ENCODE assay signal across 29 cellular contexts in genomic region chr6:168647271-168647670, GRCh38.
"Had no signal": no experiment of that assay in that cellular context is flagged by ENCODE, and none has a peak within 500 bp of the region (broad histone marks: within the 10 kb centered on the region; RNA-seq: fewer than 3 reads in every experiment).

No MANE protein-coding gene starts in this region.

- H3K9me3 Mint-ChIP-seq: activated CD4-positive, alpha-beta memory T cell treated with anti-CD3 and anti-CD28 coated beads, Interleukin-2, amount 10 ng/mL, durations not matched to agents 7 days and 5 days; activated CD4-positive, alpha-beta T cell treated with anti-CD3 and anti-CD28 coated beads, Interleukin-2, amount 10 ng/mL, durations not matched to agents 7 days and 5 days; activated naive CD4-positive, alpha-beta T cell treated with anti-CD3 and anti-CD28 coated beads, Interleukin-2, amount 10 ng/mL, durations not matched to agents 7 days and 5 days; activated naive CD4-positive, alpha-beta T cell treated with anti-CD3 and anti-CD28 coated beads, Interleukin-2, amount 50 U/mL, for 72 hours; activated naive CD8-positive, alpha-beta T cell treated with anti-CD3 and anti-CD28 coated beads, Interleukin-2, amount 10 ng/mL, durations not matched to agents 7 days and 5 days; activated T-cell treated with anti-CD3 and anti-CD28 coated beads, Interleukin-2, amount 50 U/mL, for 24 hours; activated T-cell treated with anti-CD3 and anti-CD28 coated beads, Interleukin-2, amount 50 U/mL, for 72 hours; WTC11 had no signal

- H3K27ac ChIP-seq: ascending aorta, breast epithelium, cardiac muscle cell, colonic mucosa, epithelial cell of prostate, esophagus squamous epithelium had no signal

- H3K27me3 ChIP-seq: ascending aorta, breast epithelium, cardiac muscle cell, colonic mucosa, gastroesophageal sphincter had no signal

- H3K4me3 Mint-ChIP-seq: activated CD4-positive, alpha-beta memory T cell treated with anti-CD3 and anti-CD28 coated beads, Interleukin-2, amount 10 ng/mL, durations not matched to agents 7 days and 5 days; activated CD4-positive, alpha-beta T cell treated with anti-CD3 and anti-CD28 coated beads, Interleukin-2, amount 10 ng/mL, durations not matched to agents 7 days and 5 days; activated naive CD4-positive, alpha-beta T cell treated with anti-CD3 and anti-CD28 coated beads, Interleukin-2, amount 10 ng/mL, durations not matched to agents 7 days and 5 days; activated naive CD8-positive, alpha-beta T cell treated with anti-CD3 and anti-CD28 coated beads, Interleukin-2, amount 10 ng/mL, durations not matched to agents 7 days and 5 days; activated T-cell treated with anti-CD3 and anti-CD28 coated beads, Interleukin-2, amount 50 U/mL, for 24 hours; activated T-cell treated with anti-CD3 and anti-CD28 coated beads, Interleukin-2, amount 50 U/mL, for 72 hours; brain; WTC11 had no signal

- H3K9me3 ChIP-seq: ascending aorta, breast epithelium, colonic mucosa, esophagus squamous epithelium, gastroesophageal sphincter, heart right ventricle had no signal

- H3K27ac Mint-ChIP-seq: activated CD4-positive, alpha-beta memory T cell treated with anti-CD3 and anti-CD28 coated beads, Interleukin-2, amount 10 ng/mL, durations not matched to agents 7 days and 5 days; activated CD4-positive, alpha-beta T cell treated with anti-CD3 and anti-CD28 coated beads, Interleukin-2, amount 10 ng/mL, durations not matched to agents 7 days and 5 days; activated naive CD4-positive, alpha-beta T cell treated with anti-CD3 and anti-CD28 coated beads, Interleukin-2, amount 10 ng/mL, durations not matched to agents 7 days and 5 days; activated naive CD4-positive, alpha-beta T cell treated with anti-CD3 and anti-CD28 coated beads, Interleukin-2, amount 50 U/mL, for 72 hours; activated naive CD8-positive, alpha-beta T cell treated with anti-CD3 and anti-CD28 coated beads, Interleukin-2, amount 10 ng/mL, durations not matched to agents 7 days and 5 days; activated T-cell treated with anti-CD3 and anti-CD28 coated beads, Interleukin-2, amount 50 U/mL, for 24 hours; activated T-cell treated with anti-CD3 and anti-CD28 coated beads, Interleukin-2, amount 50 U/mL, for 72 hours; WTC11 had no signal

- H3K4me3 ChIP-seq: ascending aorta, breast epithelium, cardiac muscle cell, colonic mucosa, esophagus squamous epithelium, gastroesophageal sphincter, heart right ventricle had no signal

- ATAC-seq: activated naive CD4-positive, alpha-beta T cell treated with anti-CD3 and anti-CD28 coated beads, Interleukin-2, amount 50 U/mL, for 72 hours; activated T-cell treated with anti-CD3 and anti-CD28 coated beads, Interleukin-2, amount 50 U/mL, for 72 hours; gastroesophageal sphincter; WTC11 had no signal

- H3K4me1 ChIP-seq: colonic mucosa had no signal

- H3K27me3 Mint-ChIP-seq: activated CD4-positive, alpha-beta memory T cell treated with anti-CD3 and anti-CD28 coated beads, Interleukin-2, amount 10 ng/mL, durations not matched to agents 7 days and 5 days; activated CD4-positive, alpha-beta T cell treated with anti-CD3 and anti-CD28 coated beads, Interleukin-2, amount 10 ng/mL, durations not matched to agents 7 days and 5 days; activated naive CD8-positive, alpha-beta T cell treated with anti-CD3 and anti-CD28 coated beads, Interleukin-2, amount 10 ng/mL, durations not matched to agents 7 days and 5 days had no signal

- H3K36me3 ChIP-seq: breast epithelium, cardiac muscle cell, colonic mucosa, esophagus squamous epithelium had no signal

- DNase-seq: activated CD4-positive, alpha-beta memory T cell treated with anti-CD3 and anti-CD28 coated beads, Interleukin-2, amount 10 ng/mL, durations not matched to agents 7 days and 5 days; activated CD4-positive, alpha-beta T cell treated with anti-CD3 and anti-CD28 coated beads for 1 hour; activated CD4-positive, alpha-beta T cell treated with anti-CD3 and anti-CD28 coated beads for 4 hours; activated CD4-positive, alpha-beta T cell treated with anti-CD3 and anti-CD28 coated beads, Interleukin-2, amount 10 ng/mL, durations not matched to agents 7 days and 5 days; activated CD4-positive, alpha-beta T cell treated with anti-CD3 and anti-CD28 coated beads, Interleukin-2, amount 50 U/mL, for 4 hours; activated CD8-positive, alpha-beta memory T cell treated with anti-CD3 and anti-CD28 coated beads, Interleukin-2, amount 50 U/mL, for 48 hours; activated gamma-delta T cell; activated naive CD4-positive, alpha-beta T cell; activated naive CD4-positive, alpha-beta T cell treated with anti-CD3 and anti-CD28 coated beads, Interleukin-2, amount 10 ng/mL, durations not matched to agents 7 days and 5 days; activated naive CD8-positive, alpha-beta T cell treated with anti-CD3 and anti-CD28 coated beads, Interleukin-2, amount 10 ng/mL, durations not matched to agents 7 days and 5 days; activated T-cell treated with anti-CD3 and anti-CD28 coated beads for 4 hours; activated T-cell treated with anti-CD3 and anti-CD28 coated beads, Interleukin-2, amount 50 U/mL, for 24 hours; activated T-cell treated with anti-CD3 and anti-CD28 coated beads, Interleukin-2, amount 50 U/mL, for 72 hours; central memory CD4-positive, alpha-beta T cell; cerebellar nuclear complex; colonic mucosa; effector CD8-positive, alpha-beta T cell; esophagus squamous epithelium; foreskin melanocyte; heart right ventricle; T-helper 2 cell had no signal

- H3K36me3 Mint-ChIP-seq: activated naive CD4-positive, alpha-beta T cell treated with anti-CD3 and anti-CD28 coated beads, Interleukin-2, amount 10 ng/mL, durations not matched to agents 7 days and 5 days; activated naive CD4-positive, alpha-beta T cell treated with anti-CD3 and anti-CD28 coated beads, Interleukin-2, amount 50 U/mL, for 72 hours; activated naive CD8-positive, alpha-beta T cell treated with anti-CD3 and anti-CD28 coated beads, Interleukin-2, amount 10 ng/mL, durations not matched to agents 7 days and 5 days; brain; WTC11 had no signal

- H3K4me1 Mint-ChIP-seq: activated CD4-positive, alpha-beta memory T cell treated with anti-CD3 and anti-CD28 coated beads, Interleukin-2, amount 10 ng/mL, durations not matched to agents 7 days and 5 days; activated CD4-positive, alpha-beta T cell treated with anti-CD3 and anti-CD28 coated beads, Interleukin-2, amount 10 ng/mL, durations not matched to agents 7 days and 5 days; activated naive CD4-positive, alpha-beta T cell treated with anti-CD3 and anti-CD28 coated beads, Interleukin-2, amount 10 ng/mL, durations not matched to agents 7 days and 5 days; activated naive CD8-positive, alpha-beta T cell treated with anti-CD3 and anti-CD28 coated beads, Interleukin-2, amount 10 ng/mL, durations not matched to agents 7 days and 5 days had no signal
